8 cellular contexts compared by ENCODE assay signal in the genomic region with DNA sequence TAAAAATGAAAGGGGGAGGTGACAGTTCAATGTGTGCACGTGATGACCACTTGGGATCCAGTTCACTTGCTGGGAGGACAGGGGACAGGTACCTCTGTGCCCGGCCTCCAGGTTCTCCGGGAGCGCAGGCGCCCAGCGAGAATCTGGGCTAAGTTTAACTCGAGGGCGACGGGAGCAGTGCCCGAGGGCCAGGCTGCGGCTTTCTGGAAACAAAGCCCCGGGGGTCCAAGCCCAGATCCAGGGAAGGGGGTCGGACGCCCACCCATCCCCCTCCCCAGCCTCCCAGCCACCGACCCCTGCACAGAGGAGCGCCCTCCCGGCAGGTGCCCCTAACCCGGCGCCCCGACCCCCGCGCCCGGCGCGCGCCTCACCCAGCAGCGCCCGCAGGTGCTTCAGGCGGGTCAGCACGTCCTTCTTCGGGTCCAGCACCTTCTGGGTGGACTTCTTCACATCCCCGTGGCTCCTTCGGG. TPM values are rescaled to one million over a fixed set of nuclear protein-coding genes. Genes with fewer than 3 reads are reported as not detected.
DNase-seq lines count a peak whose midpoint lies in the region; ATAC-seq and TF ChIP-seq lines count a peak whose summit lies in the region.

No MANE protein-coding gene starts in this region.

- CTCF ChIA-PET in Calu3 (lab: Charles Lee), result interaction anchor here (0.6 to 0.7 kb wide), 2 partner anchors 132 to 760 kb away, joined by 3 read pairs; no protein-coding TSS in a partner anchor

- H3K4me1 Mint-ChIP-seq in Calu3 (ENCODE audit: low read depth, unreplicated experiment), result peaks cover 11% of the 10 kb centered on the region

- no peaks in the 10 kb centered on the region for H3K27me3 ChIP-seq in Karpas-422 (ENCODE audit: low read length)
- no peaks in the 10 kb centered on the region for H3K27me3 ChIP-seq in iPS-20b (ENCODE audit: insufficient read depth, low read length)
- H3K27me3 ChIP-seq in spleen (replicated peaks in 1 of 7), result no peaks in the 10 kb centered on the region

- H3K9ac ChIP-seq in Karpas-422 (ENCODE audit: low read length) (peak overlapping the region; percentile 83), iPS-20b (ENCODE audit: low read depth, low read length) (peak overlapping the region; percentile 74; the same call in 1 of the 2 replicates)

- DNase-seq in Calu3 (no peak), Karpas-422 (no peak), spleen (no peak), islet precursor cell (no peak), NOMO-1 treated with DMSO at 0.1 percent for 48 hours (lab: John Stamatoyannopoulos, UW; ENCODE audit: unreplicated experiment) (no peak)

- H3K27ac ChIP-seq in Karpas-422 (ENCODE audit: low read length), result no peak overlapping the region
- H3K27ac ChIP-seq in angular gyrus (ENCODE audit: low read depth, low read length), result peak overlapping the region; percentile 60
- no peak overlapping the region for H3K27ac ChIP-seq in iPS-20b (ENCODE audit: low read length)
- peak overlapping the region; percentile 95 to 99 (median 98) for H3K27ac ChIP-seq in spleen

- peak overlapping the region; percentile 93; the same call in 1 of the 2 replicates for H2AFZ ChIP-seq in Karpas-422 (ENCODE audit: low read length)

- H3K4me1 ChIP-seq in Karpas-422 (ENCODE audit: low read length), result peaks cover 23% of the 10 kb centered on the region
- peaks cover 14% of the 10 kb centered on the region for H3K4me1 ChIP-seq in iPS-20b (ENCODE audit: insufficient read depth, low read length)
- H3K4me1 ChIP-seq in spleen, result peaks cover 14 to 52% (median 28%) of the 10 kb centered on the region in 6 donors

- TF ChIP-seq CTCF in Calu3 (IDR thresholded peaks at IDR 0.05; ENCODE audit: unreplicated experiment) (no peak), spleen (IDR thresholded peaks at IDR 0.05 in 8 of 11, conservative IDR thresholded peaks at IDR 0.05 in 3 of 11) (no peak)

- no peak overlapping the region for H3K27ac Mint-ChIP-seq in Calu3 (ENCODE audit: unreplicated experiment)

- TF ChIP-seq POLR2A in spleen (IDR thresholded peaks at IDR 0.05), result no peak

- H3K4me2 ChIP-seq in Karpas-422 (ENCODE audit: low read depth, low read length, poor library complexity, severe bottlenecking), result peak overlapping the region; percentile 81

- no peaks in the 10 kb centered on the region for H3K36me3 ChIP-seq in Karpas-422 (ENCODE audit: insufficient read depth, low read length)
- H3K36me3 ChIP-seq in iPS-20b (ENCODE audit: insufficient read depth, low read depth, low read length), result no peaks in the 10 kb centered on the region
- peaks cover 0 to 4% (median 0%) of the 10 kb centered on the region in 6 donors for H3K36me3 ChIP-seq in spleen

- 0 to 5% (median 2%) methylated on average over 6 to 33 of the region's 33 CpGs for WGBS in spleen, 5 donors

- H3K4me3 ChIP-seq in Karpas-422 (ENCODE audit: low read length) (peak overlapping the region; percentile 78), iPS-20b (ENCODE audit: low read length) (peak overlapping the region; percentile 82), spleen (peak overlapping the region; percentile 70 to 97 (median 82))

- H3K4me3 Mint-ChIP-seq in Calu3 (ENCODE audit: low read depth, unreplicated experiment), result peak overlapping the region; percentile 74

- no peaks in the 10 kb centered on the region for H3K9me2 ChIP-seq in Karpas-422 (replicated peaks; ENCODE audit: insufficient read depth, low read length)

- BruUV-seq in Calu3 (replicated peaks; lab: Mats Ljungman, UMichigan), result no TSS peak

- intact Hi-C loops in Calu3 (cut with micrococcal nuclease; ENCODE audit: unreplicated experiment), result loop anchor here (10.0 kb wide), 1 partner anchor 47 kb away; no protein-coding TSS in a partner anchor
- intact Hi-C loops in spleen (cut with DNase I; ENCODE audit: low total_unique reads), result no loop called here

- peaks cover 24% of the 10 kb centered on the region for H3K36me3 Mint-ChIP-seq in Calu3 (ENCODE audit: insufficient read depth, unreplicated experiment)

- H3K79me2 ChIP-seq in Karpas-422 (ENCODE audit: low read length), result no peaks in the 10 kb centered on the region

- H3K9me3 ChIP-seq in Karpas-422 (ENCODE audit: low read length) (no peaks in the 10 kb centered on the region), iPS-20b (ENCODE audit: insufficient read depth, low read depth, low read length) (no peaks in the 10 kb centered on the region), spleen (no peaks in the 10 kb centered on the region)

- H3K9me3 Mint-ChIP-seq in Calu3 (ENCODE audit: low read depth, unreplicated experiment), result no peaks in the 10 kb centered on the region

- peak; percentile 14 for ATAC-seq in GM21447 (IDR thresholded peaks at IDR 0.05; ENCODE audit: unreplicated experiment)

- no peaks in the 10 kb centered on the region for H3K27me3 Mint-ChIP-seq in Calu3 (ENCODE audit: unreplicated experiment)

- H4K20me1 ChIP-seq in Karpas-422 (ENCODE audit: insufficient read depth, low read depth, low read length), result no peaks in the 10 kb centered on the region

RNA-seq across cellular contexts. Expression of gene RALGAPA2, which starts 0.4 kb away (rescaled TPM):
- 26.3 and 28.5 TPM in 2 replicates for total RNA-seq in Calu3 (2022)
- total RNA-seq in Karpas-422 (2014; rRNA removed; shearing (Covaris generic); ENCODE audit: low replicate concordance), result 6.3 and 6.5 TPM in 2 replicates
- 10 to 100 TPM; 27.0 to 55.2 (median 35.5) TPM for total RNA-seq in spleen
- 1 to 10 TPM; 1.2 to 3.0 (median 1.8) TPM for polyA plus RNA-seq in spleen

Comparison
In these comparisons a context has a peak if more than half of its experiments do, and no peak if none do; other contexts are left out.
1. H3K27ac ChIP-seq: peak in angular gyrus (single experiment) and spleen (8 of 8); none in Karpas-422 (single experiment) and iPS-20b (single experiment).
2. Peak in every context shown above with its lines, with median percentiles within 50 percentile points of each other: H3K4me3 ChIP-seq.